In genomic region chr3:52934626-52935530, GRCh38 we compare ENCODE assay signal across 8 cellular contexts. TPM values are rescaled to one million over a fixed set of nuclear protein-coding genes. Genes with fewer than 3 reads are reported as not detected.
A peak's percentile ranks its signal among the peaks of the same experiment; 100 is the strongest.
DNase-seq lines count a peak whose midpoint lies in the region; ATAC-seq lines count a peak whose summit lies in the region.

No MANE protein-coding gene starts in this region.

- WGBS in right cardiac atrium: 19% methylated on average over 8 of the region's 8 CpGs

- H3K9me3 ChIP-seq in right cardiac atrium (ENCODE audit: control insufficient read depth, low read length): no peaks in the 10 kb centered on the region

- DNase-seq in SIG-M5 treated with dmso at 0.1 percent for 504 hours (lab: John Stamatoyannopoulos, UW; ENCODE audit: unreplicated experiment) (peak; percentile 56), SIG-M5 (lab: John Stamatoyannopoulos, UW) (no peak), KG1 (lab: John Stamatoyannopoulos, UW) (peak; percentile 12), SW480 (ENCODE audit: low spot score) (peak; percentile 65), anterior cingulate cortex (lab: John Stamatoyannopoulos, UW) (peak in 33 of 58 donors; percentile 1 to 62 (median 15)), right cardiac atrium (peak in 2 of 3 donors; percentile 25 to 54), sciatic nerve (ENCODE audit: low spot score) (no peak)

- no peaks in the 10 kb centered on the region for H3K4me1 ChIP-seq in right cardiac atrium (ENCODE audit: control insufficient read depth, insufficient read depth, low read length)

- H3K4me3 ChIP-seq in right cardiac atrium (ENCODE audit: low read length): no peak overlapping the region

- ATAC-seq in right cardiac atrium (peak; percentile 79 to 85), sciatic nerve (peak; percentile 87), HG02981 (IDR thresholded peaks at IDR 0.05; ENCODE audit: unreplicated experiment) (no peak)

- H3K27ac ChIP-seq in right cardiac atrium (ENCODE audit: low read length): no peak overlapping the region

- intact Hi-C loops in right cardiac atrium (cut with DNase I) (loop anchor here in 1 of 4 donors (10.0 kb wide), 2 partner anchors 140 to 190 kb away; no protein-coding TSS in a partner anchor), sciatic nerve (cut with DNase I) (loop anchor here (5.0 kb wide), 1 partner anchor 238 kb away; no protein-coding TSS in a partner anchor)

- H3K27me3 ChIP-seq in right cardiac atrium (ENCODE audit: control insufficient read depth, insufficient read depth): no peaks in the 10 kb centered on the region

RNA-seq across cellular contexts. Expression of gene STIMATE, which starts 37.5 kb away (rescaled TPM):
- total RNA-seq in right cardiac atrium (1 to 10 TPM; 6.6 to 9.3 (median 8.0) TPM), sciatic nerve (22.6 TPM)
- polyA plus RNA-seq in right cardiac atrium: 4.3 TPM

Comparison
In these comparisons a context has a peak if more than half of its experiments do, and no peak if none do; other contexts are left out.
1. DNase-seq: peak in SIG-M5 treated with dmso at 0.1 percent for 504 hours (single experiment), KG1 (single experiment), SW480 (single experiment), anterior cingulate cortex (33 of 58) and right cardiac atrium (2 of 3); none in SIG-M5 (single experiment) and sciatic nerve (single experiment).